In genomic region chr20:56392282-56393132, GRCh38 we compare ENCODE assay signal across 1 cellular context.
TF ChIP-seq lines count a peak whose summit lies in the region.

TSS of gene CSTF1 (plus strand) at chr20:56392645. CDS start at chr20:56395553, 2,908 bp downstream.

TF ChIP-seq in HepG2, 621 proteins besides CTCF, POLR2A, EP300 and RAD21 (continued from another document and continues in another):
- TF ChIP-seq ZNF512B (CRISPR knock-in tag; IDR thresholded peaks at IDR 0.05; ENCODE audit: borderline replicate concordance): peak; percentile 29; the same call in 1 of the 2 replicates
- peak; percentile 99; the same call in 1 of the 2 replicates for TF ChIP-seq ZNF766 (CRISPR knock-in tag; IDR thresholded peaks at IDR 0.05; ENCODE audit: borderline replicate concordance)
- 0 out of 2 replicates have a peak, but pooled peaks have one; percentile 58 for TF ChIP-seq ZNF326 (CRISPR knock-in tag; IDR thresholded peaks at IDR 0.05; ENCODE audit: borderline replicate concordance)
- peak; percentile 14; the same call in 1 of the 2 replicates for TF ChIP-seq SKIL (CRISPR knock-in tag; IDR thresholded peaks at IDR 0.05; ENCODE audit: borderline replicate concordance)
- TF ChIP-seq PHF8 (CRISPR knock-in tag; IDR thresholded peaks at IDR 0.05): peak; percentile 96
- peak; percentile 66; the same call in 1 of the 2 replicates for TF ChIP-seq ZNF383 (CRISPR knock-in tag; IDR thresholded peaks at IDR 0.05; ENCODE audit: borderline replicate concordance)
- peak; percentile 96 for TF ChIP-seq GATAD1 (CRISPR knock-in tag; IDR thresholded peaks at IDR 0.05)
- TF ChIP-seq NONO (IDR thresholded peaks at IDR 0.05): no peak
- TF ChIP-seq NONO (CRISPR knock-in tag; conservative IDR thresholded peaks at IDR 0.05): peak; percentile 100
- TF ChIP-seq HIVEP1 (CRISPR knock-in tag; IDR thresholded peaks at IDR 0.05): peak; percentile 94; the same call in 1 of the 2 replicates
- peak; percentile 85 for TF ChIP-seq CBX1 (IDR thresholded peaks at IDR 0.05; ENCODE audit: low read depth)
- peak; percentile 93 for TF ChIP-seq SRY (CRISPR knock-in tag; IDR thresholded peaks at IDR 0.05)
- peak; percentile 83 for TF ChIP-seq RFX5 (IDR thresholded peaks at IDR 0.05; ENCODE audit: low read depth, low read length)
- TF ChIP-seq KAT7 (CRISPR knock-in tag; IDR thresholded peaks at IDR 0.05; ENCODE audit: borderline replicate concordance): peak; percentile 99
- TF ChIP-seq ZGPAT (CRISPR knock-in tag; IDR thresholded peaks at IDR 0.05): peak; percentile 100
- TF ChIP-seq NFAT5 (CRISPR knock-in tag; IDR thresholded peaks at IDR 0.05): peak; percentile 98
- TF ChIP-seq ZNF451 (CRISPR knock-in tag; IDR thresholded peaks at IDR 0.05): peak; percentile 98
- peak; percentile 76 for TF ChIP-seq PRDM15 (CRISPR knock-in tag; IDR thresholded peaks at IDR 0.05)
- peak; percentile 96; the same call in 1 of the 2 replicates for TF ChIP-seq ZNF275 (CRISPR knock-in tag; IDR thresholded peaks at IDR 0.05; ENCODE audit: borderline replicate concordance)
- peak; percentile 99 for TF ChIP-seq NFKB2 (CRISPR knock-in tag; IDR thresholded peaks at IDR 0.05; ENCODE audit: borderline replicate concordance)
- TF ChIP-seq SNAPC4 (CRISPR knock-in tag; IDR thresholded peaks at IDR 0.05): peak; percentile 97
- peak; percentile 49 for TF ChIP-seq RBM22 (optimal IDR thresholded peaks at IDR 0.05; ENCODE audit: low read length)
- TF ChIP-seq ZBTB38 (CRISPR knock-in tag; IDR thresholded peaks at IDR 0.05): peak; percentile 89
- peak; percentile 78; the same call in 1 of the 2 replicates for TF ChIP-seq CHCHD3 (CRISPR knock-in tag; IDR thresholded peaks at IDR 0.05)
- TF ChIP-seq ZNF672 (CRISPR knock-in tag; IDR thresholded peaks at IDR 0.05): no peak
